16 cellular contexts compared by ENCODE assay signal in the genomic region with DNA sequence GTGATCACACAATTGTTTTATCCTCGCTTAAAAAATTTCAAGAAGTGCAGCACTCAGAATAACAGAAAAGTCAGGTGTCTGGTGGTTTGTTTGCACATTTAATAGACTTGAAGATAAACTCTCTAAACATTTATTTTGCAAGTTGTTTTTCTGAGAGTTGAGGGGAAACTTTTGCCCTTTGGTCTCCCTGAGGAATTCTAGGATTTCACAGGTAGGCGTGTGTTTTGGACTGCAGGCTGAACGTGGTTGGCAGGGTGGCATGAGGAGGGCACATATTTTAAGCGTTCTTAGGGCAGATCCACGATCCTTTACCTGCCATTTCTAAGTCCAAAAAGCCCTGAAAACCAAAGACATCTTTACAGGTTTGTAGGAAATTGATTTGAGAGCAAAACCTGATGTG.
"Had no signal": no experiment of that assay in that cellular context is flagged by ENCODE, and none has a peak within 500 bp of the region (broad histone marks: within the 10 kb centered on the region; RNA-seq: fewer than 3 reads in every experiment).

No MANE protein-coding gene starts in this region.

- H3K36me3 Mint-ChIP-seq: activated CD8-positive, alpha-beta memory T cell treated with anti-CD3 and anti-CD28 coated beads, Interleukin-2, amount 10 ng/mL, durations not matched to agents 7 days and 5 days; activated naive CD8-positive, alpha-beta T cell treated with anti-CD3 and anti-CD28 coated beads for 36 hours had no signal

- H3K27me3 Mint-ChIP-seq: activated CD8-positive, alpha-beta memory T cell treated with anti-CD3 and anti-CD28 coated beads, Interleukin-2, amount 10 ng/mL, durations not matched to agents 7 days and 5 days; activated naive CD8-positive, alpha-beta T cell treated with anti-CD3 and anti-CD28 coated beads for 36 hours; naive thymus-derived CD4-positive, alpha-beta T cell had no signal

- H3K36me3 ChIP-seq: esophagus squamous epithelium, right atrium auricular region, suprapubic skin had no signal

- H3K27ac Mint-ChIP-seq: activated CD8-positive, alpha-beta memory T cell treated with anti-CD3 and anti-CD28 coated beads, Interleukin-2, amount 10 ng/mL, durations not matched to agents 7 days and 5 days; activated naive CD8-positive, alpha-beta T cell treated with anti-CD3 and anti-CD28 coated beads for 36 hours; naive thymus-derived CD4-positive, alpha-beta T cell; T-helper 2 cell treated with Interferon-gamma antibody and Interleukin-4, amounts not matched to agents 5 μg/mL and 100 μg/mL, for 36 hours had no signal

- H3K9me3 ChIP-seq: esophagus squamous epithelium, right atrium auricular region, suprapubic skin had no signal

- H3K4me1 ChIP-seq: right atrium auricular region had no signal

- H3K4me3 Mint-ChIP-seq: activated CD8-positive, alpha-beta memory T cell treated with anti-CD3 and anti-CD28 coated beads, Interleukin-2, amount 10 ng/mL, durations not matched to agents 7 days and 5 days; activated naive CD8-positive, alpha-beta T cell treated with anti-CD3 and anti-CD28 coated beads for 36 hours; naive thymus-derived CD4-positive, alpha-beta T cell; T-helper 2 cell treated with Interferon-gamma antibody and Interleukin-4, amounts not matched to agents 5 μg/mL and 100 μg/mL, for 36 hours had no signal

- DNase-seq: activated CD4-positive, alpha-beta T cell treated with anti-CD3 and anti-CD28 coated beads, Interleukin-2, amount 50 U/mL, for 4 hours; activated CD4-positive, CD25-positive, alpha-beta regulatory T cell treated with anti-CD3 and anti-CD28 coated beads, Interleukin-2, amount 50 U/mL, for 72 hours; activated CD8-positive, alpha-beta memory T cell treated with anti-CD3 and anti-CD28 coated beads, Interleukin-2, amount 10 ng/mL, durations not matched to agents 7 days and 5 days; activated gamma-delta T cell treated with Interleukin-2 at 50 U/mL for 16 hours; activated naive CD8-positive, alpha-beta T cell treated with anti-CD3 and anti-CD28 coated beads for 36 hours; activated T-cell treated with anti-CD3 and anti-CD28 coated beads, Interleukin-2, amount 50 U/mL, for 48 hours; esophagus squamous epithelium; midbrain; naive thymus-derived CD4-positive, alpha-beta T cell; stimulated activated CD4-positive, alpha-beta T cell treated with anti-CD3 and anti-CD28 coated beads, Interleukin-1b, Interleukin-23, amount 100 ng/mL, for 48 hours; stimulated activated naive CD4-positive, alpha-beta T cell; SW 1271 had no signal

- FAIRE-seq: urothelium cell line had no signal

- H3K4me1 Mint-ChIP-seq: activated CD8-positive, alpha-beta memory T cell treated with anti-CD3 and anti-CD28 coated beads, Interleukin-2, amount 10 ng/mL, durations not matched to agents 7 days and 5 days; naive thymus-derived CD4-positive, alpha-beta T cell had no signal

- H3K27me3 ChIP-seq: esophagus squamous epithelium, right atrium auricular region, suprapubic skin had no signal

- H3K27ac ChIP-seq: esophagus squamous epithelium, right atrium auricular region, suprapubic skin had no signal

- ATAC-seq: activated CD8-positive, alpha-beta memory T cell treated with anti-CD3 and anti-CD28 coated beads, Interleukin-2, amount 10 ng/mL, durations not matched to agents 7 days and 5 days; naive thymus-derived CD4-positive, alpha-beta T cell had no signal

- H3K4me3 ChIP-seq: esophagus squamous epithelium, right atrium auricular region, suprapubic skin had no signal

- H3K9me3 Mint-ChIP-seq: T-helper 2 cell treated with Interferon-gamma antibody and Interleukin-4, amounts not matched to agents 5 μg/mL and 100 μg/mL, for 36 hours had no signal
